In genomic region chr17:43483674-43484551, GRCh38 we compare ENCODE assay signal across 8 cellular contexts. TPM values are rescaled to one million over a fixed set of nuclear protein-coding genes. Genes with fewer than 3 reads are reported as not detected.
DNase-seq lines count a peak whose midpoint lies in the region; ATAC-seq and TF ChIP-seq lines count a peak whose summit lies in the region.

Gene DHX8 (plus strand): TSS chr17:43483975. CDS start chr17:43484038, 63 bp downstream.

- DNase-seq in EH (ENCODE audit: low read depth) (peak; percentile 99), GM23248 (peak; percentile 99), LHCN-M2 (ENCODE audit: low read depth) (peak; percentile 99), RPMI8226 (peak; percentile 97), fibroblast of lung (ENCODE audit: low read depth in 2 of 2) (peak; percentile 99)
- peak; percentile 96 to 99 (median 98) for DNase-seq in naive thymus-derived CD8-positive, alpha-beta T cell
- peak; percentile 96 for DNase-seq in stimulated activated naive CD4-positive, alpha-beta T cell treated with Interleukin-2 at 50 U/mL for 16 hours (lab: John Stamatoyannopoulos, UW)

- peak within 1 kb of the TSS; percentile 100 for H3K27ac Mint-ChIP-seq in activated T-helper 17 cell treated with anti-CD3 and anti-CD28 coated beads, Interleukin-2, amount 50 U/mL, for 72 hours
- H3K27ac Mint-ChIP-seq in naive thymus-derived CD8-positive, alpha-beta T cell: peak within 1 kb of the TSS; percentile 97 to 100 (median 100)

- H3F3A ChIP-seq in GM23248 (ENCODE audit: insufficient read depth): no peaks in the 10 kb centered on the region

- WGBS in GM23248 (ENCODE audit: low coverage in 1 of 2, low lambda C conversion rate in 2 of 2, missing lambda C conversion rate in 2 of 2), 2 experiments: 1% methylated on average over 49 to 50 of the region's 51 CpGs

- H3K36me3 ChIP-seq in GM23248 (ENCODE audit: low read depth): no peaks in the 10 kb centered on the region
- H3K36me3 ChIP-seq in fibroblast of lung (ENCODE audit: control insufficient read depth, insufficient read depth, low read length): no peaks in the 10 kb centered on the region

- H3K36me3 Mint-ChIP-seq in activated T-helper 17 cell treated with anti-CD3 and anti-CD28 coated beads, Interleukin-2, amount 50 U/mL, for 72 hours (ENCODE audit: low read depth): peaks cover 8% of the 10 kb centered on the region
- H3K36me3 Mint-ChIP-seq in naive thymus-derived CD8-positive, alpha-beta T cell: peaks cover 0 to 6% (median 2%) of the 10 kb centered on the region in 3 donors

- H3K27ac ChIP-seq in GM23248 (peak within 1 kb of the TSS; percentile 75), fibroblast of lung (ENCODE audit: insufficient read depth, low read length) (peak within 1 kb of the TSS; percentile 82)

- no peaks in the 10 kb centered on the region for H3K27me3 ChIP-seq in GM23248 (replicated peaks; ENCODE audit: insufficient read depth)
- H3K27me3 ChIP-seq in fibroblast of lung (ENCODE audit: control insufficient read depth, insufficient read depth, low read length): no peaks in the 10 kb centered on the region

- H3K9me3 Mint-ChIP-seq in activated T-helper 17 cell treated with anti-CD3 and anti-CD28 coated beads, Interleukin-2, amount 50 U/mL, for 72 hours: no peaks in the 10 kb centered on the region
- no peaks in the 10 kb centered on the region for H3K9me3 Mint-ChIP-seq in naive thymus-derived CD8-positive, alpha-beta T cell

- H3K9me2 ChIP-seq in GM23248 (ENCODE audit: insufficient read depth): no peaks in the 10 kb centered on the region

- peak within 1 kb of the TSS; percentile 88 for H3K9ac ChIP-seq in GM23248
- peak within 1 kb of the TSS; percentile 54 for H3K9ac ChIP-seq in fibroblast of lung (ENCODE audit: insufficient read depth, low read length)

- H3K9me3 ChIP-seq in GM23248 (ENCODE audit: low read depth) (no peaks in the 10 kb centered on the region), fibroblast of lung (ENCODE audit: control insufficient read depth, insufficient read depth, low read depth, low read length) (no peaks in the 10 kb centered on the region)

- H4K20me1 ChIP-seq in GM23248 (ENCODE audit: insufficient read depth) (no peaks in the 10 kb centered on the region), fibroblast of lung (ENCODE audit: control insufficient read depth, extremely low read depth, insufficient read depth, low read length) (no peaks in the 10 kb centered on the region)

- H3K4me3 ChIP-seq in GM23248 (peak within 1 kb of the TSS; percentile 91), fibroblast of lung (replicated peaks in 1 of 4; ENCODE audit: control extremely low read depth in 1 of 4, insufficient read depth in 1 of 4, low read depth in 3 of 4, low read length in 4 of 4) (peak within 1 kb of the TSS; percentile 53 to 99 (median 90))

- ATAC-seq in activated T-helper 17 cell treated with anti-CD3 and anti-CD28 coated beads, Interleukin-2, amount 50 U/mL, for 72 hours (replicated peaks): peak; percentile 98
- peak; percentile 94 to 96 for ATAC-seq in naive thymus-derived CD8-positive, alpha-beta T cell

- peaks cover 20% of the 10 kb centered on the region for H3K4me1 ChIP-seq in GM23248 (ENCODE audit: insufficient read depth)
- peaks cover 7% of the 10 kb centered on the region for H3K4me1 ChIP-seq in fibroblast of lung (ENCODE audit: control insufficient read depth, extremely low read depth, insufficient read depth, low read length)

- H3K79me2 ChIP-seq in GM23248 (ENCODE audit: insufficient read depth) (peaks cover 48% of the 10 kb centered on the region), fibroblast of lung (ENCODE audit: control insufficient read depth, insufficient read depth, low read length) (peaks cover 45% of the 10 kb centered on the region)

- H3K4me3 Mint-ChIP-seq in activated T-helper 17 cell treated with anti-CD3 and anti-CD28 coated beads, Interleukin-2, amount 50 U/mL, for 72 hours: peak within 1 kb of the TSS; percentile 100
- H3K4me3 Mint-ChIP-seq in naive thymus-derived CD8-positive, alpha-beta T cell: peak within 1 kb of the TSS; percentile 95 to 100 (median 100)

- POLR2A ChIA-PET in naive thymus-derived CD8-positive, alpha-beta T cell (lab: Charles Lee): interaction anchor here (0.6 to 5.8 kb wide), 22 partner anchors 15 to 1795 kb away, joined by 3 to 91 read pairs (median 4); partner anchors contain the start of genes ARL4D, BECN1, EIF1 and NBR1

- in situ Hi-C loops in GM23248 (cut with MboI): loop anchor here (5.0 kb wide), 1 partner anchor 87 kb away; the partner anchor contains the start of gene ARL4D

- no peaks in the 10 kb centered on the region for H3K27me3 Mint-ChIP-seq in activated T-helper 17 cell treated with anti-CD3 and anti-CD28 coated beads, Interleukin-2, amount 50 U/mL, for 72 hours
- no peaks in the 10 kb centered on the region for H3K27me3 Mint-ChIP-seq in naive thymus-derived CD8-positive, alpha-beta T cell

- peaks cover 8% of the 10 kb centered on the region for H3K4me1 Mint-ChIP-seq in activated T-helper 17 cell treated with anti-CD3 and anti-CD28 coated beads, Interleukin-2, amount 50 U/mL, for 72 hours
- peaks cover 10 to 49% (median 36%) of the 10 kb centered on the region in 4 donors for H3K4me1 Mint-ChIP-seq in naive thymus-derived CD8-positive, alpha-beta T cell

- TF ChIP-seq CTCF in fibroblast of lung (conservative IDR thresholded peaks at IDR 0.05 in 1 of 2, IDR thresholded peaks at IDR 0.05 in 1 of 2; ENCODE audit: low read depth in 1 of 2, low read length in 2 of 2): peak; percentile 100

- peak within 1 kb of the TSS; percentile 99 for H2AFZ ChIP-seq in GM23248
- H2AFZ ChIP-seq in fibroblast of lung (ENCODE audit: low read length): peak within 1 kb of the TSS; percentile 86

- peak within 1 kb of the TSS; percentile 84 for H3K4me2 ChIP-seq in GM23248 (ENCODE audit: unreplicated experiment)
- H3K4me2 ChIP-seq in fibroblast of lung (ENCODE audit: extremely low read depth, insufficient read depth, low read length): peak within 1 kb of the TSS; percentile 100

RNA-seq across cellular contexts. Expression of gene DHX8, which starts in this region (rescaled TPM):
- 27.3 and 33.1 TPM in 2 replicates for total RNA-seq in GM23248 (2014; rRNA removed; shearing (Covaris generic))
- polyA plus RNA-seq in GM23248 (2016; fragmentation: Nextera tagmentation; extraction: Ambion mirVana): 34.4 and 39.0 TPM in 2 replicates
- 35.8 and 41.8 TPM in 2 replicates for total RNA-seq in LHCN-M2 (2014; rRNA removed)
- 27.6 TPM for polyA plus RNA-seq in LHCN-M2 (2012)
- total RNA-seq in activated T-helper 17 cell treated with anti-CD3 and anti-CD28 coated beads, Interleukin-2, amount 50 U/mL, for 72 hours: 10 to 100 TPM; 34.0 to 51.1 TPM
- 37.0 and 42.3 TPM in 2 replicates for total RNA-seq in fibroblast of lung
- 31.2 and 41.9 TPM in 2 replicates for polyA plus RNA-seq in fibroblast of lung
- 27.3 and 34.8 TPM in 2 replicates for polyA plus RNA-seq in fibroblast of lung (2012)
- 45.9 and 46.8 TPM in 2 replicates for polyA minus RNA-seq in fibroblast of lung (ENCODE audit: low replicate concordance)
- 10 to 100 TPM; 67.1 to 81.0 TPM for total RNA-seq in naive thymus-derived CD8-positive, alpha-beta T cell
- polyA plus RNA-seq in naive thymus-derived CD8-positive, alpha-beta T cell: 10 to 100 TPM; 16.3 to 28.4 (median 28.2) TPM

Comparison
In these comparisons a context has a peak if more than half of its experiments do, and no peak if none do; other contexts are left out.
1. Peak in every context shown above with its lines: DNase-seq, ATAC-seq, H3K4me3 ChIP-seq and H3K27ac ChIP-seq.